11 cellular contexts compared by ENCODE assay signal in the genomic region with DNA sequence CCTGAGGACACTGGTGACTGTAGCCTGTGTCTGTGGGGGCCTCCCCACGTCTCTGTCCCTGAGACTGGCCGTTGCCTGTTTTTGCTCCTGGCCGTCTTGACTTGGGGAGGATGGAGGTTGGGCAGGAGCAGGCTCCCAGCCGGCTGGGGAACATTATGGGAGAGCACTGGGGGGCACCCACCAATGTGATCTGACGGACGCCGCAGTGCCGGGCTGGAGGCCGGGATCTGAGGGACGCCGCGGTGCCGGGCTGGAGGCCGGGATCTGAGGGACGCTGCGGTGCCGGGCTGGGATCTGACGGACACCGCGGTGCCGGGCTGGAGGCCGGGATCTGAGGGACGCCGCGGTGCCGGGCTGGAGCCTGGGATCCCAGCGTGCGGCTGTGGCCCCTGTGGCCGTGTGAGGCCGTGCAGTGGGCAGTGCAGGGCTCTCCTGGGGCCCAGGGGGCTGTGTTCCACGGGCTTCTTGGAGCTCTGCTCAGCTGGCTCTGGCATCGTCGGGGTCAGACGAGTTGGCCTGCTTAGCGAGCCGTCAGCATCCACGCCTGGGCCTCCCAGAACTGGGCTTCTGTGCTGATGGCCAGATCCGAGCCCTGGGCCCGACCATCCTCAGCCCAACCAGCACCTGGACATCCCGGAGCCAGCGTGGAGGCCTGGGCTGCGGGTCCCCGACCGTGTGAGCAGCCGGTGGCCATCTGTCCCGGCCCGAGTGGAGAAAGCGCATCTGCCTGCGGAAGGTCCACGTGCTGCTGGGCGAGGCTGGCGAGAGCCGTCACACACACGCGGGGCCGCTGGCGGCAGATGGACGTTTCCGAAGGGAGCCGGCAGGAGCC. TPM values are rescaled to one million over a fixed set of nuclear protein-coding genes. Genes with fewer than 3 reads are reported as not detected.
DNase-seq lines count a peak whose midpoint lies in the region; ATAC-seq and TF ChIP-seq lines count a peak whose summit lies in the region.
"Had no signal": no experiment of that assay in that cellular context is flagged by ENCODE, and none has a peak within 500 bp of the region (broad histone marks: within the 10 kb centered on the region; RNA-seq: fewer than 3 reads in every experiment).

No MANE protein-coding gene starts in this region.

- intact Hi-C loops in heart left ventricle (cut with DNase I): loop anchor here (1.0 to 5.0 kb wide), 15 partner anchors 44 to 417 kb away; a partner anchor contains a TSS
- intact Hi-C loops in cardiac septum (cut with DNase I): loop anchor here (2.0 to 5.0 kb wide), 2 partner anchors 87 to 129 kb away; no protein-coding TSS in a partner anchor
- intact Hi-C loops in left ventricle myocardium inferior (cut with micrococcal nuclease): loop anchor here (5.0 kb wide), 1 partner anchor 84 kb away; no protein-coding TSS in a partner anchor

- H3K9ac ChIP-seq in skeletal muscle tissue (ENCODE audit: low read depth in 1 of 3, low read length in 3 of 3): peak overlapping the region in 1 of 3 donors; percentile 45

- DNase-seq in heart left ventricle (peak in 1 of 5 donors; percentile 66), cardiac septum (ENCODE audit: low spot score) (no peak), left ventricle myocardium inferior (no peak), CD1c-positive myeloid dendritic cell (ENCODE audit: extremely low spot score) (no peak)
- DNase-seq in activated naive CD4-positive, alpha-beta T cell treated with anti-CD3 and anti-CD28 coated beads, Interleukin-2, amount 50 U/mL, for 16 hours: no peak
- DNase-seq: activated T-cell treated with anti-CD3 and anti-CD28 coated beads, Interleukin-2, amount 50 U/mL, for 4 hours; T-helper 2 cell; testis had no signal

- TF ChIP-seq CTCF in heart left ventricle (IDR thresholded peaks at IDR 0.05): no peak
- no peak for TF ChIP-seq CTCF in left ventricle myocardium inferior (IDR thresholded peaks at IDR 0.05; ENCODE audit: borderline replicate concordance)

- no peak for TF ChIP-seq POLR2A in heart left ventricle (IDR thresholded peaks at IDR 0.05)

- ATAC-seq in heart left ventricle (peak in 1 of 4 donors; percentile 0), GM21447 (IDR thresholded peaks at IDR 0.05; ENCODE audit: unreplicated experiment) (no peak), HG03571 (IDR thresholded peaks at IDR 0.05; ENCODE audit: unreplicated experiment) (no peak)
- ATAC-seq: activated T-cell treated with anti-CD3 and anti-CD28 coated beads, Interleukin-2, amount 50 U/mL, for 4 hours had no signal

- H3K9me3 ChIP-seq in heart left ventricle (no peaks in the 10 kb centered on the region), left ventricle myocardium inferior (replicated peaks) (no peaks in the 10 kb centered on the region), skeletal muscle tissue (ENCODE audit: control insufficient read depth in 3 of 3, low read length in 3 of 3) (no peaks in the 10 kb centered on the region)
- H3K9me3 ChIP-seq: testis had no signal

- H3K27ac ChIP-seq in heart left ventricle: peak overlapping the region; percentile 41 to 87 (median 66)
- peak overlapping the region; percentile 82 for H3K27ac ChIP-seq in left ventricle myocardium inferior (replicated peaks)
- H3K27ac ChIP-seq in skeletal muscle tissue (ENCODE audit: low read depth, low read length): peak overlapping the region; percentile 40

- H3K36me3 ChIP-seq in heart left ventricle: peaks cover 1 to 25% (median 13%) of the 10 kb centered on the region in 9 donors
- H3K36me3 ChIP-seq in left ventricle myocardium inferior: peaks cover 14% of the 10 kb centered on the region
- H3K36me3 ChIP-seq in skeletal muscle tissue (ENCODE audit: control insufficient read depth in 3 of 3, insufficient read depth in 3 of 3, low read length in 3 of 3): peaks cover 6 to 13% (median 6%) of the 10 kb centered on the region in 3 donors

- H3K4me1 ChIP-seq in heart left ventricle: peaks cover 19 to 80% (median 66%) of the 10 kb centered on the region in 12 donors
- peaks cover 82% of the 10 kb centered on the region for H3K4me1 ChIP-seq in left ventricle myocardium inferior
- peaks cover 41 to 56% (median 55%) of the 10 kb centered on the region in 3 donors for H3K4me1 ChIP-seq in skeletal muscle tissue (ENCODE audit: control insufficient read depth in 3 of 3, insufficient read depth in 3 of 3, low read length in 3 of 3)

- H3K27me3 ChIP-seq in heart left ventricle (no peaks in the 10 kb centered on the region), left ventricle myocardium inferior (ENCODE audit: low read depth) (no peaks in the 10 kb centered on the region), skeletal muscle tissue (ENCODE audit: control insufficient read depth in 3 of 3, insufficient read depth in 3 of 3, low read length in 3 of 3) (peaks cover 0 to 3% (median 0%) of the 10 kb centered on the region in 3 donors)
- H3K27me3 ChIP-seq: testis had no signal

- H3K4me3 ChIP-seq in heart left ventricle (peak overlapping the region in 7 of 12 donors; percentile 4 to 30 (median 22)), left ventricle myocardium inferior (peak overlapping the region; percentile 47), skeletal muscle tissue (ENCODE audit: low read length in 3 of 3) (no peak overlapping the region)
- H3K4me3 ChIP-seq: testis had no signal

- 63 to 80% (median 75%) methylated on average over 38 to 60 of the region's 60 CpGs for WGBS in heart left ventricle, 4 donors

RNA-seq across cellular contexts. Expression of a gene that starts 45.8 kb away (rescaled TPM):
- total RNA-seq in heart left ventricle (100 to 1,000 TPM; 125 to 438 (median 183) TPM), cardiac septum (201 TPM), left ventricle myocardium inferior (186 TPM), skeletal muscle tissue (25.1 TPM)
- 100 to 1,000 TPM in 1 of 2 donors, 10 to 100 TPM in 1; 96.7 to 249 TPM for polyA plus RNA-seq in heart left ventricle

RNA-seq across cellular contexts. Expression of a gene that starts 59.0 kb away (rescaled TPM):
- 10 to 100 TPM in 1 of 9 donors, 1 to 10 TPM in 8; 1.4 to 20.3 (median 4.4) TPM for total RNA-seq in heart left ventricle
- 1 to 10 TPM; 4.2 to 6.0 TPM for polyA plus RNA-seq in heart left ventricle
- 10.7 TPM for total RNA-seq in cardiac septum
- total RNA-seq in left ventricle myocardium inferior: 7.7 TPM
- 2.6 TPM for total RNA-seq in skeletal muscle tissue

Comparison
In these comparisons a context has a peak if more than half of its experiments do, and no peak if none do; other contexts are left out.
1. H3K4me3 ChIP-seq: peak in heart left ventricle (7 of 12) and left ventricle myocardium inferior (single experiment); none in skeletal muscle tissue (0 of 3).
2. Peak in every context shown above with its lines, with median percentiles within 50 percentile points of each other: H3K27ac ChIP-seq.